24 cellular contexts compared by ENCODE assay signal in the genomic region with DNA sequence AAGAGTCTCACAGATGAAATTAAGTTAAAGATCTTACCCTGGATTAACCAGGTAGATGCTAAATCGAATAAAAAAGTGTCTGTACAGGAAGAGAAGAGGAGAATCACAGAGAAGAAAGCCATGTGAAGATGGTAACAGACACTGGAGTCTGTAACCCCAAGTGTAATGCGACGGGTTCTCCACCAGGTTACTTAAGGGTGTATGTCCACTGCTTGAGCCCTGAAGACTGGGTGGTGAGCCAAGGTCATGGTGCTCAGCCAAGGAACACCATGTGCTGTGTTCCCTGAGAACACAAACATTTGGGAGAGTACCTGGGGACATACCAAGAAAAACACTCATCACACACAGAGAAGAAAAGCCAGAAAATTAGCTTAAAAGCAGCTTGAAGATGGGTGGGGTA. TPM values are rescaled to one million over a fixed set of nuclear protein-coding genes. Genes with fewer than 3 reads are reported as not detected.
"Had no signal": no experiment of that assay in that cellular context is flagged by ENCODE, and none has a peak within 500 bp of the region (broad histone marks: within the 10 kb centered on the region; RNA-seq: fewer than 3 reads in every experiment).

No MANE protein-coding gene starts in this region.

- H3K9me3 ChIP-seq: transverse colon, vagina had no signal

- H3K4me1 ChIP-seq: transverse colon, vagina had no signal

- H3K36me3 ChIP-seq: transverse colon, vagina, WERI-Rb-1 had no signal

- DNase-seq: activated CD4-positive, alpha-beta T cell treated with anti-CD3 and anti-CD28 coated beads, Interleukin-2, amount 10 ng/mL, durations not matched to agents 7 days and 5 days; activated CD4-positive, CD25-positive, alpha-beta regulatory T cell treated with anti-CD3 and anti-CD28 coated beads, Interleukin-2, amount 50 U/mL, for 72 hours; activated CD8-positive, alpha-beta memory T cell treated with anti-CD3 and anti-CD28 coated beads, Interleukin-2, amount 10 ng/mL, durations not matched to agents 7 days and 5 days; activated CD8-positive, alpha-beta T cell treated with anti-CD3 and anti-CD28 coated beads for 36 hours; activated gamma-delta T cell; activated naive CD4-positive, alpha-beta T cell treated with anti-CD3 and anti-CD28 coated beads, Interleukin-2, amount 50 U/mL, for 16 hours; activated naive CD8-positive, alpha-beta T cell treated with anti-CD3 and anti-CD28 coated beads, Interleukin-2, amount 50 U/mL, for 24 hours; activated T-cell treated with anti-CD3 and anti-CD28 coated beads for 4 hours; effector memory CD4-positive, alpha-beta T cell; foreskin melanocyte; hippocampal formation; kidney glomerular epithelial cell; mesenchymal stem cell; naive B cell; nucleus accumbens; stimulated activated CD4-positive, alpha-beta T cell treated with anti-CD3 and anti-CD28 coated beads, Interleukin-2, amount 100 ng/mL, for 48 hours; stimulated activated naive CD4-positive, alpha-beta T cell; transverse colon; WERI-Rb-1 had no signal

- H3K4me3 ChIP-seq: transverse colon, vagina had no signal

- H3K27me3 ChIP-seq: vagina had no signal

- H3K27ac ChIP-seq: transverse colon, vagina, WERI-Rb-1 had no signal

- ATAC-seq: activated CD8-positive, alpha-beta memory T cell treated with anti-CD3 and anti-CD28 coated beads, Interleukin-2, amount 10 ng/mL, durations not matched to agents 7 days and 5 days; activated CD8-positive, alpha-beta T cell treated with anti-CD3 and anti-CD28 coated beads for 36 hours; activated naive CD8-positive, alpha-beta T cell treated with anti-CD3 and anti-CD28 coated beads, Interleukin-2, amount 50 U/mL, for 24 hours; esophagus mucosa had no signal

RNA-seq across cellular contexts. Expression of a gene that starts 8.2 kb away (rescaled TPM):
- total RNA-seq: activated CD4-positive, alpha-beta T cell treated with anti-CD3 and anti-CD28 coated beads, Interleukin-2, amount 10 ng/mL, durations not matched to agents 7 days and 5 days; activated CD8-positive, alpha-beta memory T cell treated with anti-CD3 and anti-CD28 coated beads, Interleukin-2, amount 10 ng/mL, durations not matched to agents 7 days and 5 days; activated CD8-positive, alpha-beta T cell treated with anti-CD3 and anti-CD28 coated beads for 36 hours; dermis microvascular lymphatic vessel endothelial cell; T-helper 2 cell treated with Interferon-gamma antibody and Interleukin-4, amounts not matched to agents 100 ng/mL and 5 ng/mL, for 36 hours had no signal
- polyA plus RNA-seq: neural cell had no signal
